Comparison of ENCODE assay signal across 17 cellular contexts in genomic region chr3:23548706-23549105, GRCh38.
DNase-seq lines count a peak whose midpoint lies in the region; TF ChIP-seq lines count a peak whose summit lies in the region.
"Had no signal": no experiment of that assay in that cellular context is flagged by ENCODE, and none has a peak within 500 bp of the region (broad histone marks: within the 10 kb centered on the region; RNA-seq: fewer than 3 reads in every experiment).

No MANE protein-coding gene starts in this region.

- TF ChIP-seq CTCF in fibroblast of the aortic adventitia (IDR thresholded peaks at IDR 0.05; ENCODE audit: insufficient read depth, low read length) (no peak), smooth muscle cell (IDR thresholded peaks at IDR 0.05; ENCODE audit: borderline replicate concordance, insufficient read depth, poor library complexity, severe bottlenecking) (no peak), HFFc6 (IDR thresholded peaks at IDR 0.05) (no peak)

- H3K4me1 Mint-ChIP-seq in HFFc6 (ENCODE audit: low read depth), result peaks cover 20% of the 10 kb centered on the region

- H3K79me2 ChIP-seq in smooth muscle cell (ENCODE audit: low read depth), result no peaks in the 10 kb centered on the region

- no peaks in the 10 kb centered on the region for H3F3A ChIP-seq in smooth muscle cell (ENCODE audit: low read depth)

- H3K4me3 ChIP-seq in adipocyte (ENCODE audit: low read length), result no peak overlapping the region
- H3K4me3 ChIP-seq in fibroblast of the aortic adventitia (ENCODE audit: low read depth, low read length), result no peak overlapping the region
- no peak overlapping the region for H3K4me3 ChIP-seq in smooth muscle cell

- H3K27ac Mint-ChIP-seq in HFFc6, result no peak overlapping the region

- H4K20me1 ChIP-seq in smooth muscle cell (ENCODE audit: low read depth), result no peaks in the 10 kb centered on the region

- H3K36me3 ChIP-seq in adipocyte (ENCODE audit: control insufficient read depth, insufficient read depth, low read length, severe bottlenecking) (no peaks in the 10 kb centered on the region), smooth muscle cell (ENCODE audit: low read depth) (no peaks in the 10 kb centered on the region)

- H3K9ac ChIP-seq in adipocyte (ENCODE audit: low read length) (no peak overlapping the region), smooth muscle cell (ENCODE audit: low read depth) (no peak overlapping the region)

- no peak overlapping the region for H3K4me2 ChIP-seq in smooth muscle cell

- H3K4me3 Mint-ChIP-seq in HFFc6, result no peak overlapping the region

- DNase-seq in EH (ENCODE audit: low read depth), result peak; percentile 22
- DNase-seq in adipocyte (ENCODE audit: low read depth), result peak; percentile 9
- peak; percentile 8 for DNase-seq in fibroblast of the aortic adventitia (ENCODE audit: low read depth)
- no peak for DNase-seq in smooth muscle cell (lab: John Stamatoyannopoulos, UW; ENCODE audit: unreplicated experiment)
- DNase-seq in HFFc6, result no peak
- no peak for DNase-seq in iPS-NIHi11 (ENCODE audit: low spot score)
- DNase-seq in ecto neural progenitor cell (ENCODE audit: low spot score), result no peak
- DNase-seq: AML-193; DMS79 treated with DMSO at 0.1 percent for 48 hours; H7; Kasumi-1; NCI-H1105 treated with DMSO at 0.1 percent for 48 hours; NCI-H1694 treated with DMSO at 0.1 percent for 48 hours; NCI-H748 treated with DMSO at 0.1 percent for 48 hours; NK-92 treated with Interleukin-12 subunit alpha and Interleukin-12 subunit beta, amount 100 ng/mL, for 24 hours; Right ventricle myocardium superior had no signal

- H3K9me3 ChIP-seq in adipocyte (ENCODE audit: control insufficient read depth, low read length) (no peaks in the 10 kb centered on the region), smooth muscle cell (replicated peaks; ENCODE audit: low read depth) (no peaks in the 10 kb centered on the region)

- no peak overlapping the region for H2AFZ ChIP-seq in smooth muscle cell (ENCODE audit: low read depth)

- H3K27me3 Mint-ChIP-seq in HFFc6 (ENCODE audit: insufficient read depth), result no peaks in the 10 kb centered on the region

- H3K4me1 ChIP-seq in adipocyte (ENCODE audit: control insufficient read depth, insufficient read depth, low read length), result peaks cover 10% of the 10 kb centered on the region
- H3K4me1 ChIP-seq in smooth muscle cell (ENCODE audit: low read depth), result peaks cover 22% of the 10 kb centered on the region

- peak overlapping the region; percentile 21 for H3K27ac ChIP-seq in smooth muscle cell (ENCODE audit: low read depth)
- H3K27ac ChIP-seq: C4-2B had no signal

- H3K27me3 ChIP-seq in adipocyte (replicated peaks; ENCODE audit: control insufficient read depth, insufficient read depth, low read length) (no peaks in the 10 kb centered on the region), smooth muscle cell (ENCODE audit: low read depth) (no peaks in the 10 kb centered on the region)

- H3K9me3 Mint-ChIP-seq in HFFc6, result no peaks in the 10 kb centered on the region

- H3K36me3 Mint-ChIP-seq in HFFc6 (ENCODE audit: low read depth), result no peaks in the 10 kb centered on the region

Comparison
In these comparisons a context has a peak if more than half of its experiments do, and no peak if none do; other contexts are left out.
1. DNase-seq: peak in EH (single experiment), adipocyte (single experiment) and fibroblast of the aortic adventitia (single experiment); none in smooth muscle cell (single experiment), HFFc6 (single experiment), iPS-NIHi11 (single experiment) and ecto neural progenitor cell (single experiment).